ENCODE assay signal across 8 cellular contexts in genomic region chr2:181953773-181954537, GRCh38. TPM values are rescaled to one million over a fixed set of nuclear protein-coding genes. Genes with fewer than 3 reads are reported as not detected.
A peak's percentile ranks its signal among the peaks of the same experiment; 100 is the strongest.
DNase-seq lines count a peak whose midpoint lies in the region; ATAC-seq and TF ChIP-seq lines count a peak whose summit lies in the region.

No MANE protein-coding gene starts in this region.

- H3K9me3 ChIP-seq in MM.1S (replicated peaks; ENCODE audit: insufficient read depth, low read length) = no peaks in the 10 kb centered on the region
- no peaks in the 10 kb centered on the region for H3K9me3 ChIP-seq in ectodermal cell (ENCODE audit: control insufficient read depth, low read length)

- ATAC-seq in GM21737 (IDR thresholded peaks at IDR 0.05; ENCODE audit: unreplicated experiment) = peak; percentile 82

- H4K8ac ChIP-seq in mesendoderm (ENCODE audit: low read depth, low read length) = peak overlapping the region; percentile 39

- H3K4me2 ChIP-seq in MM.1S (ENCODE audit: low read depth, low read length) = peak overlapping the region; percentile 46
- no peak overlapping the region for H3K4me2 ChIP-seq in mesendoderm (ENCODE audit: low read length)

- H3K23ac ChIP-seq in mesendoderm (ENCODE audit: low read length) = no peak overlapping the region

- H3K56ac ChIP-seq in mesendoderm (ENCODE audit: low read length) = peak overlapping the region; percentile 69

- DNase-seq in DMS53 (lab: John Stamatoyannopoulos, UW) (peak; percentile 93), MM.1S (peak; percentile 79), mesendoderm (peak; percentile 90), NCI-H1092 (lab: John Stamatoyannopoulos, UW) (no peak)
- DNase-seq in activated CD4-positive, alpha-beta T cell treated with anti-CD3 and anti-CD28 coated beads, Interleukin-2, amount 50 U/mL, for 24 hours (ENCODE audit: low read depth in 1 of 2, low spot score in 1 of 2) = peak; percentile 22 to 49
- peak; percentile 19 to 42 for DNase-seq in stimulated activated CD8-positive, alpha-beta memory T cell treated with anti-CD3 and anti-CD28 coated beads, Interleukin-4, amount 100 ng/mL, for 4 hours (ENCODE audit: low read depth in 2 of 2, low spot score in 1 of 2)

- no peaks in the 10 kb centered on the region for H3K79me1 ChIP-seq in mesendoderm (ENCODE audit: low read length)

- H3K4me3 ChIP-seq in MM.1S (ENCODE audit: low read length) (peak overlapping the region; percentile 48), ectodermal cell (ENCODE audit: insufficient read depth, low read depth, low read length) (peak overlapping the region; percentile 28), mesendoderm (ENCODE audit: low read length) (no peak overlapping the region)

- WGBS in ectodermal cell, 2 experiments = 0 to 1% methylated on average over 17 to 18 of the region's 19 CpGs
- no CpG with 5 or more reads among the region's 19 CpGs for WGBS in mesendoderm (ENCODE audit: extremely low coverage, insufficient coverage, low lambda C conversion rate)

- H2AFZ ChIP-seq in MM.1S (ENCODE audit: low read length) = peak overlapping the region; percentile 39

- H3K27me3 ChIP-seq in MM.1S (replicated peaks; ENCODE audit: insufficient read depth, low read length) (no peaks in the 10 kb centered on the region), ectodermal cell (ENCODE audit: control insufficient read depth, insufficient read depth, low read length, poor library complexity, severe bottlenecking) (no peaks in the 10 kb centered on the region), mesendoderm (ENCODE audit: insufficient read depth, low read length, poor library complexity) (no peaks in the 10 kb centered on the region)

- H3K4ac ChIP-seq in mesendoderm (ENCODE audit: low read depth, low read length) = no peak overlapping the region

- peak overlapping the region; percentile 14; the same call in 1 of the 2 replicates for H3K9ac ChIP-seq in MM.1S (ENCODE audit: low read length)
- H3K9ac ChIP-seq in mesendoderm (ENCODE audit: low read length) = no peak overlapping the region

- no peak overlapping the region for H2BK120ac ChIP-seq in mesendoderm (ENCODE audit: low read depth, low read length)

- no peak overlapping the region for H2BK15ac ChIP-seq in mesendoderm (replicated peaks; ENCODE audit: low read depth)

- H3K36me3 ChIP-seq in MM.1S (replicated peaks; ENCODE audit: insufficient read depth, low read length) (no peaks in the 10 kb centered on the region), ectodermal cell (ENCODE audit: control insufficient read depth, insufficient read depth, low read length) (no peaks in the 10 kb centered on the region), mesendoderm (ENCODE audit: control insufficient read depth, insufficient read depth, low read length) (no peaks in the 10 kb centered on the region)

- no peaks in the 10 kb centered on the region for H3F3A ChIP-seq in MM.1S (ENCODE audit: insufficient read depth, low read length)

- H3K4me1 ChIP-seq in MM.1S (ENCODE audit: low read length) (no peaks in the 10 kb centered on the region), ectodermal cell (ENCODE audit: control insufficient read depth, insufficient read depth, low read length) (no peaks in the 10 kb centered on the region), mesendoderm (ENCODE audit: control insufficient read depth, low read depth, low read length) (no peaks in the 10 kb centered on the region)

- H4K20me1 ChIP-seq in MM.1S (ENCODE audit: insufficient read depth, low read length) = no peaks in the 10 kb centered on the region

- no peak overlapping the region for H2AK5ac ChIP-seq in mesendoderm (ENCODE audit: low read length)

- H2BK5ac ChIP-seq in mesendoderm (ENCODE audit: low read length) = no peak overlapping the region

- H3K79me2 ChIP-seq in MM.1S (ENCODE audit: low read length) (no peaks in the 10 kb centered on the region), mesendoderm (ENCODE audit: control insufficient read depth, insufficient read depth, low read length) (no peaks in the 10 kb centered on the region)

- no peak overlapping the region for H3K27ac ChIP-seq in MM.1S (ENCODE audit: low read length)
- no peak overlapping the region for H3K27ac ChIP-seq in ectodermal cell (ENCODE audit: insufficient read depth, low read depth, low read length, poor library complexity, severe bottlenecking)
- no peak overlapping the region for H3K27ac ChIP-seq in mesendoderm (ENCODE audit: low read depth, low read length)

- no peak overlapping the region for H4K5ac ChIP-seq in mesendoderm (ENCODE audit: low read length)

- H3K18ac ChIP-seq in mesendoderm (ENCODE audit: low read length) = peak overlapping the region; percentile 45

- TF ChIP-seq CTCF in MM.1S (IDR thresholded peaks at IDR 0.05; ENCODE audit: low read length) = peak; percentile 74

- H3K9me2 ChIP-seq in MM.1S (replicated peaks; ENCODE audit: insufficient read depth, low read length) = no peaks in the 10 kb centered on the region

RNA-seq across cellular contexts. Expression of gene PPP1R1C, which starts 31.7 kb away (rescaled TPM):
- 3.6 TPM for polyA plus RNA-seq in ectodermal cell (2013, experiment 1 of 4)
- 4.4 TPM for polyA plus RNA-seq in ectodermal cell (2013, experiment 2 of 4)
- 4.2 TPM for polyA plus RNA-seq in ectodermal cell (2013, experiment 3 of 4)
- polyA plus RNA-seq in ectodermal cell (2013, experiment 4 of 4) = 5.7 TPM
- 3.0 TPM for polyA plus RNA-seq in mesendoderm (2013, experiment 1 of 2)
- 2.5 TPM for polyA plus RNA-seq in mesendoderm (2013, experiment 2 of 2)
